In the genomic region with DNA sequence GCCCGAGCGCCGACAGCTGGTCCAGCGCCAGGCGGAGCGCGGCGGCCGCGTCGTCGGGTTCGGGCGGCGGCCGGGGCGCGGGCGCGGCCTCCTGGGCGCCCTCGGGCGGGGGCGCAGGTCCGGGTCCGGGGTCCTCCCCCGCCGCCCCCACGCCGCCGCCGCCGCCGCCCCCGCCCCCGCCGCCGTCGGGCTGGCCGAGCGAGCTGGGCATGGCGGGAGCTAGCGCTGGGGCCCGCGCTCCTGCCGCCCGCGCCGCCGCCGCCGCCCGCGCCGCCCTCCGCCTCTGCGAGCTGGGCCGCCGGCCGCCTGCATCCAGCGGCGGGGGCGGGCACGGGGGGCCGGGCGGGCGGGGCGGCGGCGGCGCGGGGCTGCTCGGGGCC, we compare ENCODE assay signal across 9 cellular contexts. TPM values are rescaled to one million over a fixed set of nuclear protein-coding genes. Genes with fewer than 3 reads are reported as not detected.
DNase-seq lines count a peak whose midpoint lies in the region; ATAC-seq and TF ChIP-seq lines count a peak whose summit lies in the region.
"Had no signal": no experiment of that assay in that cellular context is flagged by ENCODE, and none has a peak within 500 bp of the region (broad histone marks: within the 10 kb centered on the region; RNA-seq: fewer than 3 reads in every experiment).

No MANE protein-coding gene starts in this region.

- no peaks in the 10 kb centered on the region for H3K36me3 ChIP-seq in mucosa of descending colon (ENCODE audit: low read depth)

- peaks cover 2% of the 10 kb centered on the region; the same call in 1 of the 2 replicates for H3K9me3 ChIP-seq in AG04450 (ENCODE audit: control insufficient read depth, insufficient read depth, low read length)
- H3K9me3 ChIP-seq in mucosa of descending colon: no peaks in the 10 kb centered on the region

- peaks cover 8% of the 10 kb centered on the region for H3K4me1 ChIP-seq in mucosa of descending colon (ENCODE audit: low read depth)

- POLR2A ChIA-PET in AG04450 (lab: Yijun Ruan, JAX): no interaction called here
- POLR2A ChIA-PET in activated naive CD8-positive, alpha-beta T cell treated with anti-CD3 and anti-CD28 coated beads, Interleukin-2, amount 10 ng/mL, durations not matched to agents 7 days and 5 days (lab: Charles Lee): interaction anchor here (1.0 to 1.5 kb wide), 2 partner anchors 23 to 25 kb away, joined by 4 to 6 read pairs; a partner anchor contains a TSS

- H3K4me3 Mint-ChIP-seq in activated naive CD8-positive, alpha-beta T cell treated with anti-CD3 and anti-CD28 coated beads, Interleukin-2, amount 10 ng/mL, durations not matched to agents 7 days and 5 days: no peak overlapping the region

- H3K27ac Mint-ChIP-seq in activated naive CD8-positive, alpha-beta T cell treated with anti-CD3 and anti-CD28 coated beads, Interleukin-2, amount 10 ng/mL, durations not matched to agents 7 days and 5 days: no peak overlapping the region

- ATAC-seq in GM19328 (IDR thresholded peaks at IDR 0.05; ENCODE audit: unreplicated experiment) (peak; percentile 17), mucosa of descending colon (no peak)
- ATAC-seq in activated naive CD8-positive, alpha-beta T cell treated with anti-CD3 and anti-CD28 coated beads, Interleukin-2, amount 10 ng/mL, durations not matched to agents 7 days and 5 days (ENCODE audit: low read depth): peak; percentile 35

- no peak for TF ChIP-seq CTCF in AG04450 (IDR thresholded peaks at IDR 0.05; ENCODE audit: low read depth, low read length)
- no peak for TF ChIP-seq CTCF in mucosa of descending colon (IDR thresholded peaks at IDR 0.05)

- H3K36me3 Mint-ChIP-seq in activated naive CD8-positive, alpha-beta T cell treated with anti-CD3 and anti-CD28 coated beads, Interleukin-2, amount 10 ng/mL, durations not matched to agents 7 days and 5 days: no peaks in the 10 kb centered on the region

- peaks cover 2% of the 10 kb centered on the region for H3K4me1 Mint-ChIP-seq in activated naive CD8-positive, alpha-beta T cell treated with anti-CD3 and anti-CD28 coated beads, Interleukin-2, amount 10 ng/mL, durations not matched to agents 7 days and 5 days

- DNase-seq in AG04450 (ENCODE audit: low read depth, low spot score) (no peak), mucosa of descending colon (peak in 1 of 3 donors; percentile 42), SIG-M5 (lab: John Stamatoyannopoulos, UW) (no peak), NCI-H2107 treated with DMSO at 0.1 percent for 48 hours (lab: John Stamatoyannopoulos, UW; ENCODE audit: unreplicated experiment) (no peak), NCI-H774 (lab: John Stamatoyannopoulos, UW) (no peak)
- peak; percentile 42 for DNase-seq in activated naive CD8-positive, alpha-beta T cell treated with anti-CD3 and anti-CD28 coated beads, Interleukin-2, amount 10 ng/mL, durations not matched to agents 7 days and 5 days
- no peak for DNase-seq in stimulated activated CD4-positive, alpha-beta T cell treated with anti-CD3 and anti-CD28 coated beads, Interleukin-2, amount 100 ng/mL, for 48 hours

- no peaks in the 10 kb centered on the region for H3K9me3 Mint-ChIP-seq in activated naive CD8-positive, alpha-beta T cell treated with anti-CD3 and anti-CD28 coated beads, Interleukin-2, amount 10 ng/mL, durations not matched to agents 7 days and 5 days

- no peak overlapping the region for H3K27ac ChIP-seq in AG04450 (ENCODE audit: low read depth, low read length)

- CTCF ChIA-PET in AG04450 (lab: Charles Lee): no interaction called here

- H3K4me3 ChIP-seq in AG04450 (ENCODE audit: low read depth, low read length) (peak overlapping the region; percentile 79; the same call in 1 of the 2 replicates), mucosa of descending colon (peak overlapping the region; percentile 44)

- H3K27me3 Mint-ChIP-seq in activated naive CD8-positive, alpha-beta T cell treated with anti-CD3 and anti-CD28 coated beads, Interleukin-2, amount 10 ng/mL, durations not matched to agents 7 days and 5 days: peaks cover 15% of the 10 kb centered on the region

- H3K27me3 ChIP-seq in AG04450 (ENCODE audit: control insufficient read depth, insufficient read depth, low read length): peaks cover 4% of the 10 kb centered on the region

- intact Hi-C loops in mucosa of descending colon (cut with DNase I, micrococcal nuclease): no loop called here

RNA-seq across cellular contexts. Expression of a gene that starts 0.3 kb away (rescaled TPM):
- 5.4 and 6.2 TPM in 2 replicates for polyA plus RNA-seq in AG04450 (2011; rRNA removed)
- 10.9 and 11.6 TPM in 2 replicates for polyA minus RNA-seq in AG04450 (2011; rRNA and poly(A)+ RNA removed)
- 1 to 10 TPM; 7.0 to 7.8 TPM for total RNA-seq in activated naive CD8-positive, alpha-beta T cell treated with anti-CD3 and anti-CD28 coated beads, Interleukin-2, amount 10 ng/mL, durations not matched to agents 7 days and 5 days
- 10 to 100 TPM; 21.3 to 28.1 (median 21.5) TPM for total RNA-seq in mucosa of descending colon

RNA-seq across cellular contexts. Expression of a gene that starts 24.8 kb away (rescaled TPM):
- polyA plus RNA-seq in AG04450 (2011; rRNA removed): 21.9 and 35.4 TPM in 2 replicates
- 17.3 and 21.2 TPM in 2 replicates for polyA minus RNA-seq in AG04450 (2011; rRNA and poly(A)+ RNA removed)
- 10 to 100 TPM; 68.9 to 72.7 TPM for total RNA-seq in activated naive CD8-positive, alpha-beta T cell treated with anti-CD3 and anti-CD28 coated beads, Interleukin-2, amount 10 ng/mL, durations not matched to agents 7 days and 5 days
- total RNA-seq in mucosa of descending colon: 10 to 100 TPM; 54.1 to 78.2 (median 54.2) TPM

RNA-seq across cellular contexts. Expression of a gene that starts 37.4 kb away (rescaled TPM):
- 153 and 166 TPM in 2 replicates for polyA plus RNA-seq in AG04450 (2011; rRNA removed)
- 25.5 and 26.5 TPM in 2 replicates for polyA minus RNA-seq in AG04450 (2011; rRNA and poly(A)+ RNA removed)
- total RNA-seq in activated naive CD8-positive, alpha-beta T cell treated with anti-CD3 and anti-CD28 coated beads, Interleukin-2, amount 10 ng/mL, durations not matched to agents 7 days and 5 days: 100 to 1,000 TPM; 176 to 181 TPM
- 100 to 1,000 TPM; 265 to 301 (median 272) TPM for total RNA-seq in mucosa of descending colon

RNA-seq across cellular contexts. Expression of a gene that starts 44.0 kb away (rescaled TPM):
- polyA plus RNA-seq in AG04450 (2011; rRNA removed): not detected in 2 replicates
- polyA minus RNA-seq in AG04450 (2011; rRNA and poly(A)+ RNA removed): not detected in 2 replicates
- not detected for total RNA-seq in activated naive CD8-positive, alpha-beta T cell treated with anti-CD3 and anti-CD28 coated beads, Interleukin-2, amount 10 ng/mL, durations not matched to agents 7 days and 5 days
- total RNA-seq in mucosa of descending colon: under 1 TPM in 1 of 3 donors, not detected in 2; 0.16 TPM
- total RNA-seq: T-helper 1 cell treated with Interleukin-12 subunit alpha and Interleukin-12 subunit beta and Interleukin-4 antibody, amounts not matched to agents 30 ng/mL and 1 ng/mL, for 36 hours had no signal

RNA-seq across cellular contexts. Expression of a gene that starts 55.0 kb away (rescaled TPM):
- polyA plus RNA-seq in AG04450 (2011; rRNA removed): 5.6 and 7.5 TPM in 2 replicates
- 3.3 and 5.7 TPM in 2 replicates for polyA minus RNA-seq in AG04450 (2011; rRNA and poly(A)+ RNA removed)
- total RNA-seq in activated naive CD8-positive, alpha-beta T cell treated with anti-CD3 and anti-CD28 coated beads, Interleukin-2, amount 10 ng/mL, durations not matched to agents 7 days and 5 days: 1 to 10 TPM; 1.8 to 2.1 TPM
- 1 to 10 TPM; 2.7 to 3.5 (median 3.3) TPM for total RNA-seq in mucosa of descending colon
